ENCODE assay signal across 10 cellular contexts in the genomic region with DNA sequence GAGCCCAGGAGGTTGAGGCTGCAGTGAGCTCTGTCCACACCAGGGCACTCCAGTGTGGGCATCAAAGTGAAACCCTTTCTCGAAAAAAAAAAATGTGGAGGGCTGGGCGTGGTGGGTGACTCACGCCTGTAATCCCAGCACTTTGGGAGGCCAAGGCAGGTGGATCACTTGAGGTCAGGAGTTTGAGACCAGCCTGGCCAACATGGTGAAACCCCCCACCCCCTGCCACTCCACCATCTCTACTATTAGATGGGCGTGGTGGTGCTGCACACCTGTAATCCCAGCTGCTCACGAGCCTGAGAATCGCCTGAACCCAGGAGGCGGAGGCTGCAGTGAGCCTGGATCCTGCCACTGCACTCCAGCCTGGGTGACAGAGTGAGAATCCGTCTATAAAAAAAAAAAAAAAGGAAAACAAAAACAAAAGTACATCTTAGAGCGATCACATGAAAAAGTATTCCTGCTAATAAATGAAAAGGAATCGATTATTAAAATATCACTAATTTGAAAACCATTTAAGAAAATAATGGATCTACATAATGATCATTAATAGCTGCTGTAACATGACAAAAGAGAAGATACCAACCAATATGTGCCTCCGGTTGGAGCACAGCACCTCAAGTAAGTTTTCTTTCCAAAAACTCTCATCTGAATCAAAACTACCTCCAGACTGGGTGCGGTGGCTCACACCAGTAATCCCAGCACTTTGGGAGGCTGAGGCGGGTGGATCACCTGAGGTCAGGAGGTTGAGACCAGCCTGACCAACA. TPM values are rescaled to one million over a fixed set of nuclear protein-coding genes. Genes with fewer than 3 reads are reported as not detected.
A peak's percentile ranks its signal among the peaks of the same experiment; 100 is the strongest.
DNase-seq lines count a peak whose midpoint lies in the region; ATAC-seq and TF ChIP-seq lines count a peak whose summit lies in the region.
"Had no signal": no experiment of that assay in that cellular context is flagged by ENCODE, and none has a peak within 500 bp of the region (broad histone marks: within the 10 kb centered on the region; RNA-seq: fewer than 3 reads in every experiment).

No MANE protein-coding gene starts in this region.

- POLR2A ChIA-PET in Panc1 (lab: Charles Lee), result interaction anchor here (0.7 kb wide), 1 partner anchor 10 kb away, joined by 4 read pairs; no protein-coding TSS in a partner anchor

- no peaks in the 10 kb centered on the region for H3K27me3 Mint-ChIP-seq in activated CD8-positive, alpha-beta memory T cell treated with anti-CD3 and anti-CD28 coated beads, Interleukin-2, amount 10 ng/mL, durations not matched to agents 7 days and 5 days

- H3K4me1 Mint-ChIP-seq in activated CD8-positive, alpha-beta memory T cell treated with anti-CD3 and anti-CD28 coated beads, Interleukin-2, amount 10 ng/mL, durations not matched to agents 7 days and 5 days, result peaks cover 53% of the 10 kb centered on the region

- H3K27me3 ChIP-seq in Panc1 (ENCODE audit: control insufficient read depth, insufficient read depth, low read length), result no peaks in the 10 kb centered on the region
- H3K27me3 ChIP-seq in fibroblast of lung (ENCODE audit: control insufficient read depth, insufficient read depth, low read length), result no peaks in the 10 kb centered on the region
- H3K27me3 ChIP-seq in stomach, result no peaks in the 10 kb centered on the region

- H3K4me3 Mint-ChIP-seq in activated CD8-positive, alpha-beta memory T cell treated with anti-CD3 and anti-CD28 coated beads, Interleukin-2, amount 10 ng/mL, durations not matched to agents 7 days and 5 days, result peak overlapping the region; percentile 98

- H3K36me3 ChIP-seq in Panc1 (ENCODE audit: control insufficient read depth, insufficient read depth, low read length) (peaks cover 9% of the 10 kb centered on the region), fibroblast of lung (ENCODE audit: control insufficient read depth, insufficient read depth, low read length) (peaks cover 5% of the 10 kb centered on the region), stomach (peaks cover 4 to 9% (median 8%) of the 10 kb centered on the region in 4 donors)

- TF ChIP-seq EP300 in stomach (IDR thresholded peaks at IDR 0.05), result no peak

- WGBS in stomach, 5 donors, result 40 to 50% (median 49%) methylated on average over 13 of the region's 13 CpGs

- in situ Hi-C loops in Panc1 (cut with HindIII; ENCODE audit: low pct_unique_long_range_greater_than_20kb, low sequenced_read_pairs), result no loop called here

- H2AFZ ChIP-seq in fibroblast of lung (ENCODE audit: low read length), result no peak overlapping the region

- H3K4me3 ChIP-seq in Panc1 (ENCODE audit: low read depth in 2 of 2, low read length in 2 of 2) (peak overlapping the region; percentile 68 to 96), fibroblast of lung (replicated peaks in 1 of 4; ENCODE audit: control extremely low read depth in 1 of 4, insufficient read depth in 1 of 4, low read depth in 3 of 4, low read length in 4 of 4) (peak overlapping the region in 1 of 4 experiments; percentile 32), stomach (peak overlapping the region in 2 of 4 donors; percentile 19 to 91)

- H3K36me3 Mint-ChIP-seq in activated CD8-positive, alpha-beta memory T cell treated with anti-CD3 and anti-CD28 coated beads, Interleukin-2, amount 10 ng/mL, durations not matched to agents 7 days and 5 days, result peaks cover 58% of the 10 kb centered on the region

- H3K9me3 ChIP-seq in Panc1 (ENCODE audit: control insufficient read depth, insufficient read depth, low read depth, low read length) (no peaks in the 10 kb centered on the region), fibroblast of lung (ENCODE audit: control insufficient read depth, insufficient read depth, low read depth, low read length) (no peaks in the 10 kb centered on the region), stomach (no peaks in the 10 kb centered on the region)

- H3K4me1 ChIP-seq in Panc1 (ENCODE audit: control insufficient read depth, insufficient read depth, low read length), result peaks cover 50% of the 10 kb centered on the region
- H3K4me1 ChIP-seq in fibroblast of lung (ENCODE audit: control insufficient read depth, extremely low read depth, insufficient read depth, low read length), result peaks cover 10% of the 10 kb centered on the region
- H3K4me1 ChIP-seq in stomach, result peaks cover 58 to 78% (median 72%) of the 10 kb centered on the region in 4 donors

- peak overlapping the region; percentile 52 for H3K4me2 ChIP-seq in fibroblast of lung (ENCODE audit: extremely low read depth, insufficient read depth, low read length)

- ATAC-seq in activated CD8-positive, alpha-beta memory T cell treated with anti-CD3 and anti-CD28 coated beads, Interleukin-2, amount 10 ng/mL, durations not matched to agents 7 days and 5 days, result no peak
- ATAC-seq in Panc1 (no peak), GM18520 (IDR thresholded peaks at IDR 0.05; ENCODE audit: unreplicated experiment) (no peak)

- CTCF ChIA-PET in activated CD8-positive, alpha-beta memory T cell treated with anti-CD3 and anti-CD28 coated beads, Interleukin-2, amount 10 ng/mL, durations not matched to agents 7 days and 5 days (lab: Charles Lee), result interaction anchor here (0.7 to 1.6 kb wide), 6 partner anchors 8 to 202 kb away, joined by 3 to 8 read pairs (median 3); no protein-coding TSS in a partner anchor
- CTCF ChIA-PET in Panc1 (lab: Charles Lee), result no interaction called here

- intact Hi-C loops in Panc1 (cut with micrococcal nuclease; ENCODE audit: unreplicated experiment) (no loop called here), stomach (cut with DNase I; ENCODE audit: low total_unique reads) (no loop called here)

- no peak for DNase-seq in activated CD8-positive, alpha-beta memory T cell treated with anti-CD3 and anti-CD28 coated beads, Interleukin-2, amount 10 ng/mL, durations not matched to agents 7 days and 5 days
- DNase-seq in activated CD8-positive, alpha-beta memory T cell treated with anti-CD3 and anti-CD28 coated beads, Interleukin-2, amount 50 U/mL, for 48 hours, result no peak
- DNase-seq in Panc1 (ENCODE audit: low read depth, low spot score), result no peak
- no peak for DNase-seq in fibroblast of lung (ENCODE audit: low read depth in 2 of 2)
- DNase-seq in stomach, result no peak
- no peak for DNase-seq in HuH-7.5 (ENCODE audit: low spot score)
- DNase-seq in NCI-H748 treated with DMSO at 0.1 percent for 48 hours (lab: John Stamatoyannopoulos, UW), result no peak
- DNase-seq: NCI-H2029 had no signal

- no peaks in the 10 kb centered on the region for H3K9me3 Mint-ChIP-seq in activated CD8-positive, alpha-beta memory T cell treated with anti-CD3 and anti-CD28 coated beads, Interleukin-2, amount 10 ng/mL, durations not matched to agents 7 days and 5 days (ENCODE audit: low read depth)

- TF ChIP-seq POLR2A in stomach (IDR thresholded peaks at IDR 0.05), result no peak

- H4K20me1 ChIP-seq in fibroblast of lung (ENCODE audit: control insufficient read depth, extremely low read depth, insufficient read depth, low read length), result peaks cover 5% of the 10 kb centered on the region

- H3K27ac Mint-ChIP-seq in activated CD8-positive, alpha-beta memory T cell treated with anti-CD3 and anti-CD28 coated beads, Interleukin-2, amount 10 ng/mL, durations not matched to agents 7 days and 5 days, result peak overlapping the region; percentile 88

- H3K9ac ChIP-seq in fibroblast of lung (ENCODE audit: insufficient read depth, low read length), result no peak overlapping the region

- H3K79me2 ChIP-seq in fibroblast of lung (ENCODE audit: control insufficient read depth, insufficient read depth, low read length), result peaks cover 95% of the 10 kb centered on the region

- H3K27ac ChIP-seq in Panc1 (ENCODE audit: low read length) (peak overlapping the region; percentile 92), fibroblast of lung (ENCODE audit: insufficient read depth, low read length) (no peak overlapping the region), stomach (peak overlapping the region; percentile 2 to 100 (median 52))

- no TSS peak for BruUV-seq in Panc1 (replicated peaks; lab: Mats Ljungman, UMichigan)

- TF ChIP-seq CTCF in Panc1 (IDR thresholded peaks at IDR 0.05) (no peak), fibroblast of lung (conservative IDR thresholded peaks at IDR 0.05 in 1 of 2, IDR thresholded peaks at IDR 0.05 in 1 of 2; ENCODE audit: low read depth in 1 of 2, low read length in 2 of 2) (no peak), stomach (IDR thresholded peaks at IDR 0.05) (no peak)

RNA-seq across cellular contexts. Expression of gene HNRNPF, which starts 4.9 kb away (rescaled TPM):
- 100 to 1,000 TPM; 446 to 512 TPM for total RNA-seq in activated CD8-positive, alpha-beta memory T cell treated with anti-CD3 and anti-CD28 coated beads, Interleukin-2, amount 10 ng/mL, durations not matched to agents 7 days and 5 days
- total RNA-seq in Panc1 (2021; ENCODE audit: unreplicated experiment), result 466 TPM
- 374 TPM for polyA plus RNA-seq in Panc1 (2012; ENCODE audit: insufficient read length)
- 217 and 293 TPM in 2 replicates for total RNA-seq in fibroblast of lung
- 203 and 228 TPM in 2 replicates for polyA plus RNA-seq in fibroblast of lung
- polyA plus RNA-seq in fibroblast of lung (2012), result 143 and 185 TPM in 2 replicates
- polyA minus RNA-seq in fibroblast of lung (ENCODE audit: low replicate concordance), result 110 and 152 TPM in 2 replicates
- total RNA-seq in stomach, result 100 to 1,000 TPM in 2 of 5 donors, 10 to 100 TPM in 3; 36.2 to 169 (median 87.0) TPM
- 100 to 1,000 TPM in 1 of 3 donors, 10 to 100 TPM in 2; 74.7 to 131 (median 87.5) TPM for polyA plus RNA-seq in stomach

RNA-seq across cellular contexts. Expression of gene FXYD4, which starts 32.7 kb away (rescaled TPM):
- total RNA-seq in activated CD8-positive, alpha-beta memory T cell treated with anti-CD3 and anti-CD28 coated beads, Interleukin-2, amount 10 ng/mL, durations not matched to agents 7 days and 5 days, result under 1 TPM in 1 of 2 experiments, not detected in 1; 0.37 TPM
- total RNA-seq in Panc1 (2021; ENCODE audit: unreplicated experiment), result not detected
- polyA plus RNA-seq in Panc1 (2012; ENCODE audit: insufficient read length), result not detected
- total RNA-seq in fibroblast of lung, result not detected in 2 replicates
- not detected in 2 replicates for polyA plus RNA-seq in fibroblast of lung
- not detected in 2 replicates for polyA plus RNA-seq in fibroblast of lung (2012)
- polyA minus RNA-seq in fibroblast of lung (ENCODE audit: low replicate concordance), result not detected in 2 replicates
- not detected for total RNA-seq in stomach
- polyA plus RNA-seq in stomach, result 1 to 10 TPM; 2.8 to 7.3 (median 6.0) TPM
- total RNA-seq: cardiac septum had no signal

RNA-seq across cellular contexts. Expression of gene ZNF487, which starts 32.8 kb away (rescaled TPM):
- total RNA-seq in activated CD8-positive, alpha-beta memory T cell treated with anti-CD3 and anti-CD28 coated beads, Interleukin-2, amount 10 ng/mL, durations not matched to agents 7 days and 5 days, result 1 to 10 TPM; 1.9 to 2.7 TPM
- total RNA-seq in Panc1 (2021; ENCODE audit: unreplicated experiment) (7.6 TPM), fibroblast of lung (3.3 and 4.0 TPM in 2 replicates), stomach (10 to 100 TPM in 1 of 5 donors, 1 to 10 TPM in 3, under 1 TPM in 1; 0.45 to 11.0 (median 4.8) TPM)
- 6.6 TPM for polyA plus RNA-seq in Panc1 (2012; ENCODE audit: insufficient read length)
- polyA plus RNA-seq in fibroblast of lung (2.6 and 4.0 TPM in 2 replicates), stomach (1 to 10 TPM; 3.7 to 8.4 (median 4.3) TPM)
- 2.7 and 2.9 TPM in 2 replicates for polyA plus RNA-seq in fibroblast of lung (2012)
- polyA minus RNA-seq in fibroblast of lung (ENCODE audit: low replicate concordance), result 0.78 and 37.0 TPM in 2 replicates
